Comparison of ENCODE assay signal across 17 cellular contexts in the genomic region with DNA sequence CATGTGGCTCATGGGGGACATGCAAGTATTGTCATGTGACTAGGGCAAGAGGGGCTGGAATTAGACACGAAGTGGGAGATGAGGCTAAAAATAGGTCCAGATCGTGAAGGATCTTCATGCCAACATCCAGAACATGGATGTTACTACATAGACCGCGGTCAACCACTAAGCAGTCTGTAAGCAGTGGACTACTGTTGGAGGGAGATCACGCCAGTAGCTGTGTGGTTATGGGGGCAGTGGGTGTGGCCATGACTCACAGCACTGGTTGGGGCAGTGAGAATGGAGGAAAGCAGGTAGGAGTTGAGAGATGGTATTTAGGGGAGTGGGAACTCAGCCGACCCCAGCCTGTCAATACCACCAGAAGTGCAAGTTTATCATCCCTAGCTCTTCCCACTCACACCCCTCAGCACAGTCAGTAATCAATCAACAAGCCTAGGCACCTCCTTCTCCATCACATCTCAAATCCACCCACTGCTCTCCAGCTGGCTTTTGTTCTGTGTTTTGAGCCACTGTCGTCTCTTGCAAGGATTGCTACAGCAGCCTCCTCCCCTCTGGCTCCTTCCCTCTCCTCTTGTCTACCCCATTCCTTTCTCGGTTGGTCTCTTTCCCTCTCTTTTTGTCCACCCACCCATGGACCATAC.
DNase-seq lines count a peak whose midpoint lies in the region; ATAC-seq, FAIRE-seq and TF ChIP-seq lines count a peak whose summit lies in the region.
"Had no signal": no experiment of that assay in that cellular context is flagged by ENCODE, and none has a peak within 500 bp of the region (broad histone marks: within the 10 kb centered on the region; RNA-seq: fewer than 3 reads in every experiment).

No MANE protein-coding gene starts in this region.

- H3K4me1 Mint-ChIP-seq in type B pancreatic cell (ENCODE audit: unreplicated experiment), result peaks cover 14% of the 10 kb centered on the region

- DNase-seq in AG04450 (ENCODE audit: low read depth, low spot score), result no peak
- no peak for DNase-seq in HTR-8/SVneo (ENCODE audit: insufficient read length, low spot score)
- DNase-seq in amniotic epithelial cell (ENCODE audit: low read depth), result peak; percentile 94
- DNase-seq in glomerular visceral epithelial cell (ENCODE audit: extremely low spot score), result peak; percentile 8
- DNase-seq in DMS114 treated with DMSO at 0.1 percent for 48 hours (lab: John Stamatoyannopoulos, UW; ENCODE audit: unreplicated experiment), result no peak
- DNase-seq in amniotic stem cell (lab: John Stamatoyannopoulos, UW), result no peak
- no peak for DNase-seq in type B pancreatic cell (ENCODE audit: extremely low spot score, unreplicated experiment)
- DNase-seq: activated CD4-positive, alpha-beta T cell treated with anti-CD3 and anti-CD28 coated beads for 48 hours; activated T-cell treated with anti-CD3 and anti-CD28 coated beads, Interleukin-2, amount 50 U/mL, for 1 hour; gastrocnemius medialis; NCI-H1417 had no signal

- CTCF ChIA-PET in AG04450 (lab: Charles Lee), result interaction anchor here (1.2 to 3.5 kb wide), 2 partner anchors 20 to 148 kb away, joined by 4 to 15 read pairs; no protein-coding TSS in a partner anchor

- H3K27me3 ChIP-seq in AG04450 (ENCODE audit: control insufficient read depth, insufficient read depth, low read length), result no peaks in the 10 kb centered on the region
- H3K27me3 ChIP-seq: dorsolateral prefrontal cortex, gastrocnemius medialis, tibial artery had no signal

- peak overlapping the region; percentile 97 for H3K27ac ChIP-seq in AG04450 (ENCODE audit: low read depth, low read length)
- H3K27ac ChIP-seq: gastrocnemius medialis, parathyroid adenoma, tibial artery had no signal

- no peaks in the 10 kb centered on the region for H3K27me3 Mint-ChIP-seq in type B pancreatic cell

- no peak for TF ChIP-seq CTCF in AG04450 (IDR thresholded peaks at IDR 0.05; ENCODE audit: low read depth, low read length)
- no peak for TF ChIP-seq CTCF in type B pancreatic cell (conservative IDR thresholded peaks at IDR 0.05)

- H3K9me3 Mint-ChIP-seq in type B pancreatic cell, result no peaks in the 10 kb centered on the region
- H3K9me3 Mint-ChIP-seq: T-helper 2 cell treated with Interferon-gamma antibody and Interleukin-4, amounts not matched to agents 5 μg/mL and 100 μg/mL, for 36 hours had no signal

- peaks cover 5% of the 10 kb centered on the region for H3K9me3 ChIP-seq in AG04450 (ENCODE audit: control insufficient read depth, insufficient read depth, low read length)
- H3K9me3 ChIP-seq: gastrocnemius medialis, tibial artery had no signal

- no peak overlapping the region for H3K4me3 Mint-ChIP-seq in type B pancreatic cell
- H3K4me3 Mint-ChIP-seq: T-helper 2 cell treated with Interferon-gamma antibody and Interleukin-4, amounts not matched to agents 5 μg/mL and 100 μg/mL, for 36 hours had no signal

- no peak for ATAC-seq in GM18861 (IDR thresholded peaks at IDR 0.05; ENCODE audit: unreplicated experiment)
- ATAC-seq: gastrocnemius medialis had no signal

- H3K36me3 Mint-ChIP-seq in type B pancreatic cell, result peaks cover 20% of the 10 kb centered on the region

- no peak overlapping the region for H3K4me3 ChIP-seq in AG04450 (ENCODE audit: low read depth, low read length)
- H3K4me3 ChIP-seq: dorsolateral prefrontal cortex, gastrocnemius medialis, tibial artery had no signal

- peak; percentile 59 for FAIRE-seq in HTR-8/SVneo (lab: Jason Lieb, UNC)
- FAIRE-seq: RCC 7860 had no signal

- no peak overlapping the region for H3K27ac Mint-ChIP-seq in type B pancreatic cell
- H3K27ac Mint-ChIP-seq: T-helper 2 cell treated with Interferon-gamma antibody and Interleukin-4, amounts not matched to agents 5 μg/mL and 100 μg/mL, for 36 hours had no signal

- POLR2A ChIA-PET in AG04450 (lab: Yijun Ruan, JAX), result interaction anchor here (0.6 to 1.8 kb wide), 2 partner anchors 192 to 774 kb away, joined by 4 to 12 read pairs; partner anchors contain the start of gene CEMIP

Comparison
In these comparisons a context has a peak if more than half of its experiments do, and no peak if none do; other contexts are left out.
1. DNase-seq: peak in amniotic epithelial cell (single experiment) and glomerular visceral epithelial cell (single experiment); none in AG04450 (single experiment), HTR-8/SVneo (single experiment), DMS114 treated with DMSO at 0.1 percent for 48 hours (single experiment), amniotic stem cell (single experiment) and type B pancreatic cell (single experiment).